ENCODE assay signal across 15 cellular contexts in genomic region chr1:234891427-234891826, GRCh38.
"Had no signal": no experiment of that assay in that cellular context is flagged by ENCODE, and none has a peak within 500 bp of the region (broad histone marks: within the 10 kb centered on the region; RNA-seq: fewer than 3 reads in every experiment).

No MANE protein-coding gene starts in this region.

- ATAC-seq: gastrocnemius medialis, pancreas had no signal

- H3K9me3 Mint-ChIP-seq: activated B cell treated with CpG ODN at 0.5 μM for 24 hours had no signal

- H3K4me3 Mint-ChIP-seq: activated B cell treated with CpG ODN at 0.5 μM for 24 hours; activated CD4-positive, alpha-beta T cell treated with anti-CD3 and anti-CD28 coated beads, Interleukin-2, amount 10 ng/mL, durations not matched to agents 7 days and 5 days; stimulated activated naive CD8-positive, alpha-beta T cell treated with anti-CD3 and anti-CD28 coated beads, Interleukin-15, amount 100 ng/mL, for 72 hours had no signal

- H3K27ac Mint-ChIP-seq: activated B cell treated with CpG ODN at 0.5 μM for 24 hours had no signal

- H3K4me3 ChIP-seq: colonic mucosa, gastrocnemius medialis, left ventricle myocardium inferior, pancreas, testis had no signal

- H3K4me1 ChIP-seq: colonic mucosa had no signal

- H3K27ac ChIP-seq: colonic mucosa, left ventricle myocardium inferior, pancreas, testis had no signal

- H3K27me3 ChIP-seq: colonic mucosa, gastrocnemius medialis, pancreas, testis had no signal

- H3K27me3 Mint-ChIP-seq: activated B cell treated with CpG ODN at 0.5 μM for 24 hours; activated CD4-positive, alpha-beta T cell treated with anti-CD3 and anti-CD28 coated beads, Interleukin-2, amount 10 ng/mL, durations not matched to agents 7 days and 5 days had no signal

- DNase-seq: activated B cell treated with CpG ODN at 0.5 μM for 24 hours; activated CD4-positive, alpha-beta T cell treated with anti-CD3 and anti-CD28 coated beads, Interleukin-2, amount 10 ng/mL, durations not matched to agents 7 days and 5 days; activated effector memory CD4-positive, alpha-beta T cell treated with Interleukin-2 at 50 U/mL for 16 hours; activated T-cell treated with anti-CD3 and anti-CD28 coated beads, Interleukin-2, amount 50 U/mL, for 1 hour; colonic mucosa; effector CD4-positive, alpha-beta T cell; gastrocnemius medialis; left ventricle myocardium inferior; mesendoderm; pancreas; stimulated activated CD4-positive, alpha-beta T cell treated with anti-CD3 and anti-CD28 coated beads, Interleukin-15, amount 100 ng/mL, for 24 hours; stimulated activated CD4-positive, alpha-beta T cell treated with anti-CD3 and anti-CD28 coated beads, Interleukin-4, amount 100 ng/mL, for 24 hours; stimulated activated naive CD8-positive, alpha-beta T cell treated with anti-CD3 and anti-CD28 coated beads, Interleukin-15, amount 100 ng/mL, for 72 hours; T-helper 2 cell; testis had no signal

- H3K9me3 ChIP-seq: colonic mucosa, gastrocnemius medialis, left ventricle myocardium inferior, pancreas, testis had no signal

- H3K36me3 ChIP-seq: colonic mucosa, gastrocnemius medialis, left ventricle myocardium inferior, pancreas had no signal
